1 cellular context compared by ENCODE assay signal in the genomic region with DNA sequence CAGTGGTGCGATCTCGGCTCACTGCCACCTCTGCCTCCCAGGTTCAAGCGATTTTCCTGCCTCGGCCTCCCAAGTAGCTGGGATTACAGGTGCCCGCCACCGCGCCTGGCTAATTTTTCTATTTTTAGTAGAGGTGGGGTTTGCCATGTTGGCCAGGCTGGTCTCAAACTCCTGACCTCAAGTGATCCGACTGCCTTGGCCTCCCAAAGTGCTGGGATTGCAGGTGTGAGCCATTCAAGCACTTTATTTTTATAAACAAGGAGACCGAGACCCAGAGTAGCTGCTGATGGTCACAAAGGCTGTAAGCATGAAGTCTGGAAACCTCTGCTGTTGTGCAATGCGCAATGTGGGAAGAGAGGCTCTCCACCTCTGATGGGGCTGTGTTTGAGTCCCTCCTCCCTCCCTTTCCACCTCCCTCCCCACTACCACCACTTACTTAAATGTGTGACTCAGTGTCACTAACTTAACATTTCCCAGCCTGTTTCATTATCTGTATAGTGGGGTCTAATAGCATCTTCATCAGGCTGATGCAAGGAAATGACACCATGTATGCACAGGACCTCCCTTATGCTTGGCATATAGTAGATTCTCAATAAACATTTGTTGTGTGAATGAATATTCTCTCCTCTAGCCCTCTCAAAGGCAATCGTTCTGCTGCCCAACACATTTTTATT.
A peak's percentile ranks its signal among the peaks of the same experiment; 100 is the strongest.
TF ChIP-seq lines count a peak whose summit lies in the region.

No MANE protein-coding gene starts in this region.

TF ChIP-seq in GM12878, 131 proteins besides CTCF, POLR2A, EP300 and RAD21:
- TF ChIP-seq, protein P1, sequence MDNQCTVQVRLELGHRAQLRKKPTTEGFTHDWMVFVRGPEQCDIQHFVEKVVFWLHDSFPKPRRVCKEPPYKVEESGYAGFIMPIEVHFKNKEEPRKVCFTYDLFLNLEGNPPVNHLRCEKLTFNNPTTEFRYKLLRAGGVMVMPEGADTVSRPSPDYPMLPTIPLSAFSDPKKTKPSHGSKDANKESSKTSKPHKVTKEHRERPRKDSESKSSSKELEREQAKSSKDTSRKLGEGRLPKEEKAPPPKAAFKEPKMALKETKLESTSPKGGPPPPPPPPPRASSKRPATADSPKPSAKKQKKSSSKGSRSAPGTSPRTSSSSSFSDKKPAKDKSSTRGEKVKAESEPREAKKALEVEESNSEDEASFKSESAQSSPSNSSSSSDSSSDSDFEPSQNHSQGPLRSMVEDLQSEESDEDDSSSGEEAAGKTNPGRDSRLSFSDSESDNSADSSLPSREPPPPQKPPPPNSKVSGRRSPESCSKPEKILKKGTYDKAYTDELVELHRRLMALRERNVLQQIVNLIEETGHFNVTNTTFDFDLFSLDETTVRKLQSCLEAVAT (IDR thresholded peaks at IDR 0.05) = peak; percentile 74
